In the genomic region with DNA sequence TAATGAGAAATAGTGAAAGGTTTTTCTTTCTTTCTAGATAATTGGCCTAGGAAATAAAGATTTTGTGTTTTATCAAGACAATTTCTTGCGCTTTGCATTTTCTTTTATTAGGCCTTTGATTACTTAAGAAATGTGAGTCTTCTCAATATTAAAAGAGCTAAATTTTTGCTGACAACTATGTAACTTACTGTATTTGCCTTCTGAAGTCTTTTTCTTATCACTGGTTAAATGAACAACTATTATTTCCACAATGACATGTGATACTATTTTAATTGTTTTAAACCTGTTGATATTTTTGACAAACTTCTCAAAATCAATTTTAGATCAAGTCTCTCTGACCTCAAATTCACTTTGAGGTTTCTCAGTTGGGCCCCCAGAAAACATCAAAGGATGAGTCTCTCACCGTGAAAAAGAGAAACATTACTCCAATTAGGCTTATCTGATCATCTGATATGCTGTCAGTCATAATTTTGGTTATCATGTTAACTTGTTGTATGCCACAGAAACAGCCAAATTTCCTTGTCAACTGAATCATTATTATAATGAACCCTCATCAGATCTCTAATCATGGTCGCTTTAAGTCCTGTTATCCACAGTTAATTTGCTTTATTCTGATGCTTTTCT, we compare ENCODE assay signal across 16 cellular contexts. TPM values are rescaled to one million over a fixed set of nuclear protein-coding genes. Genes with fewer than 3 reads are reported as not detected.
DNase-seq lines count a peak whose midpoint lies in the region; ATAC-seq and TF ChIP-seq lines count a peak whose summit lies in the region.
"Had no signal": no experiment of that assay in that cellular context is flagged by ENCODE, and none has a peak within 500 bp of the region (broad histone marks: within the 10 kb centered on the region; RNA-seq: fewer than 3 reads in every experiment).

No MANE protein-coding gene starts in this region.

- no peak for TF ChIP-seq CTCF in CD8-positive, alpha-beta T cell (IDR thresholded peaks at IDR 0.05)
- no peak for TF ChIP-seq CTCF in KMS-11 (conservative IDR thresholded peaks at IDR 0.05; ENCODE audit: low read depth, low read length)
- no peak for TF ChIP-seq CTCF in natural killer cell (IDR thresholded peaks at IDR 0.05)

- peaks cover 97% of the 10 kb centered on the region for H3K79me2 ChIP-seq in KMS-11 (ENCODE audit: insufficient read depth, low read depth)

- no peak overlapping the region for H2AFZ ChIP-seq in KMS-11 (ENCODE audit: low read depth)
- H2AFZ ChIP-seq: hepatocyte had no signal

- no peaks in the 10 kb centered on the region for H3K9me3 ChIP-seq in CD8-positive, alpha-beta T cell (ENCODE audit: low read length)
- H3K9me3 ChIP-seq: ascending aorta, BE2C, spleen, tibial artery had no signal

- peaks cover 47% of the 10 kb centered on the region for H3K4me1 ChIP-seq in CD8-positive, alpha-beta T cell (ENCODE audit: insufficient read depth, low read length)
- H3K4me1 ChIP-seq in KMS-11 (ENCODE audit: low read depth, poor library complexity, severe bottlenecking), result peaks cover 51% of the 10 kb centered on the region
- H3K4me1 ChIP-seq: BE2C had no signal

- H3K36me3 Mint-ChIP-seq in CD8-positive, alpha-beta T cell, result no peaks in the 10 kb centered on the region
- peaks cover 4% of the 10 kb centered on the region for H3K36me3 Mint-ChIP-seq in activated naive CD8-positive, alpha-beta T cell
- H3K36me3 Mint-ChIP-seq in natural killer cell, result no peaks in the 10 kb centered on the region

- POLR2A ChIA-PET in CD8-positive, alpha-beta T cell (lab: Charles Lee), result interaction anchor here (0.6 to 1.6 kb wide), 3 partner anchors 13 to 275 kb away, joined by 3 to 4 read pairs (median 4); no protein-coding TSS in a partner anchor

- no peaks in the 10 kb centered on the region for H3K36me3 ChIP-seq in CD8-positive, alpha-beta T cell (ENCODE audit: insufficient read depth, low read length)
- H3K36me3 ChIP-seq in KMS-11 (ENCODE audit: insufficient read depth), result no peaks in the 10 kb centered on the region
- H3K36me3 ChIP-seq: ascending aorta, BE2C, spleen, tibial artery had no signal

- H3K27ac ChIP-seq in CD8-positive, alpha-beta T cell (ENCODE audit: low read depth, low read length), result no peak overlapping the region
- H3K27ac ChIP-seq in KMS-11, result no peak overlapping the region
- H3K27ac ChIP-seq: ascending aorta, tibial artery had no signal

- H3K4me3 Mint-ChIP-seq in CD8-positive, alpha-beta T cell, result peak overlapping the region; percentile 17
- peak overlapping the region; percentile 70 for H3K4me3 Mint-ChIP-seq in activated naive CD8-positive, alpha-beta T cell
- H3K4me3 Mint-ChIP-seq in natural killer cell, result peak overlapping the region; percentile 62

- H3K4me1 Mint-ChIP-seq in CD8-positive, alpha-beta T cell (ENCODE audit: low read depth), result peaks cover 84% of the 10 kb centered on the region
- peaks cover 85% of the 10 kb centered on the region for H3K4me1 Mint-ChIP-seq in activated naive CD8-positive, alpha-beta T cell (ENCODE audit: low read depth)
- H3K4me1 Mint-ChIP-seq in natural killer cell, result peaks cover 89 to 92% of the 10 kb centered on the region in 2 donors

- no peaks in the 10 kb centered on the region for H3K27me3 ChIP-seq in CD8-positive, alpha-beta T cell (ENCODE audit: insufficient read depth, low read length)
- no peaks in the 10 kb centered on the region for H3K27me3 ChIP-seq in KMS-11 (ENCODE audit: insufficient read depth, low read depth)
- H3K27me3 ChIP-seq: ascending aorta, BE2C, hepatocyte, spleen, tibial artery had no signal

- CTCF ChIA-PET in CD8-positive, alpha-beta T cell (lab: Charles Lee), result interaction anchor here (0.9 to 1.4 kb wide), 5 partner anchors 11 to 52 kb away, joined by 3 to 5 read pairs (median 3); no protein-coding TSS in a partner anchor

- H3K9me3 Mint-ChIP-seq in CD8-positive, alpha-beta T cell, result no peaks in the 10 kb centered on the region
- no peaks in the 10 kb centered on the region for H3K9me3 Mint-ChIP-seq in activated naive CD8-positive, alpha-beta T cell (ENCODE audit: low read depth)
- H3K9me3 Mint-ChIP-seq in natural killer cell, result no peaks in the 10 kb centered on the region

- no peaks in the 10 kb centered on the region for H3K27me3 Mint-ChIP-seq in CD8-positive, alpha-beta T cell (ENCODE audit: low read depth)
- H3K27me3 Mint-ChIP-seq in activated naive CD8-positive, alpha-beta T cell, result no peaks in the 10 kb centered on the region
- no peaks in the 10 kb centered on the region for H3K27me3 Mint-ChIP-seq in natural killer cell (ENCODE audit: low read depth in 2 of 2)

- H3K4me2 ChIP-seq in KMS-11, result peak overlapping the region; percentile 4; the same call in 1 of the 2 replicates

- DNase-seq in CD8-positive, alpha-beta T cell, result no peak
- no peak for DNase-seq in natural killer cell
- DNase-seq in amniotic stem cell (lab: John Stamatoyannopoulos, UW), result no peak
- no peak for DNase-seq in GM03348 (ENCODE audit: low spot score)
- DNase-seq: activated CD4-positive, CD25-positive, alpha-beta regulatory T cell; BE2C; mammary epithelial cell; NCI-H187; NCI-H446 treated with DMSO at 0.1 percent for 48 hours; spleen; tibial artery had no signal

- no peak overlapping the region for H3K4me3 ChIP-seq in CD8-positive, alpha-beta T cell (ENCODE audit: low read depth, low read length)
- H3K4me3 ChIP-seq in KMS-11 (IDR thresholded peaks at IDR 0.05; ENCODE audit: insufficient read depth, low read depth, low read length), result no peak overlapping the region
- H3K4me3 ChIP-seq: ascending aorta, hepatocyte, spleen, tibial artery had no signal

- H3K9ac ChIP-seq in KMS-11, result no peak overlapping the region

- ATAC-seq in CD8-positive, alpha-beta T cell, result peak; percentile 66
- ATAC-seq in natural killer cell (peak in 2 of 3 donors; percentile 45), GM21528 (IDR thresholded peaks at IDR 0.05; ENCODE audit: low FRiP score, unreplicated experiment) (no peak)

- 0 out of 2 replicates have a peak, but pooled peaks cover 4% of the 10 kb centered on the region for H4K20me1 ChIP-seq in KMS-11 (ENCODE audit: insufficient read depth)

- intact Hi-C loops in CD8-positive, alpha-beta T cell (cut with DNase I, micrococcal nuclease), result loop anchor here in 1 of 2 experiments (5.0 kb wide), 1 partner anchor 34 kb away; no protein-coding TSS in a partner anchor
- intact Hi-C loops in natural killer cell (cut with micrococcal nuclease), result no loop called here

- H3K27ac Mint-ChIP-seq in CD8-positive, alpha-beta T cell, result peak overlapping the region; percentile 61
- peak overlapping the region; percentile 74 for H3K27ac Mint-ChIP-seq in activated naive CD8-positive, alpha-beta T cell
- H3K27ac Mint-ChIP-seq in natural killer cell, result peak overlapping the region; percentile 84 to 87

RNA-seq across cellular contexts. Expression of a gene that starts 48.8 kb away (rescaled TPM):
- 100 to 1,000 TPM; 127 to 130 TPM for total RNA-seq in CD8-positive, alpha-beta T cell
- 100 to 1,000 TPM; 210 to 224 (median 222) TPM for total RNA-seq in natural killer cell

Comparison
In these comparisons a context has a peak if more than half of its experiments do, and no peak if none do; other contexts are left out.
1. H3K4me3 Mint-ChIP-seq: peak in every context shown above with its lines; median percentile 70 in activated naive CD8-positive, alpha-beta T cell; 62 in natural killer cell; 17 in CD8-positive, alpha-beta T cell.